In the genomic region with DNA sequence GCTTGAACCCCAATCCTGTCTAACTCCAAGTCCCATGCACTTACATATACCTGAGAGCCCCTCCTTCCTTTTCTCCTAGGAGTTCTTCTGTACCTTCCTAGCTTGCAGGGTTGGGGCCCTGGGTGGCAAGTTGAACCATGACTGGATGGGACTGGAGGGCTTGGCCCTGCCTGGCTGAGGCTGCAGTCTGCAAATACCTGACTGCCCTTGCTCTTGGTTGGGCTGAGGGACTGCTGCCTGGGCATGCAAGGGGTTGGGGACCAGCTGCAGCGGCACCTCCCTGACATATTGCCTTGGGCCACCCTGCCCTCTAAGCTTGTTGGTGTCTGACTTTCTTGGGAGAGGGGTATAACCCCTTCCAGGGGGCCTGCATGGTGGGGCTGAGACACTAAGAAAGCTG, we compare ENCODE assay signal across 20 cellular contexts. TPM values are rescaled to one million over a fixed set of nuclear protein-coding genes. Genes with fewer than 3 reads are reported as not detected.
DNase-seq lines count a peak whose midpoint lies in the region; ATAC-seq and TF ChIP-seq lines count a peak whose summit lies in the region.
"Had no signal": no experiment of that assay in that cellular context is flagged by ENCODE, and none has a peak within 500 bp of the region (broad histone marks: within the 10 kb centered on the region; RNA-seq: fewer than 3 reads in every experiment).

No MANE protein-coding gene starts in this region.

- no peak for TF ChIP-seq CTCF in natural killer cell (IDR thresholded peaks at IDR 0.05)

- H3K4me3 Mint-ChIP-seq in natural killer cell (peak overlapping the region; percentile 40), T-helper 17 cell (peak overlapping the region; percentile 45)
- H3K4me3 Mint-ChIP-seq in natural killer cell treated with Interleukin-12 subunit alpha and Interleukin-12 subunit beta and Interleukin-15 and Interleukin-18, amount 100 ng/mL, for 72 hours, result no peak overlapping the region

- H4K5ac ChIP-seq in mesendoderm (ENCODE audit: low read length), result no peak overlapping the region

- no peak for DNase-seq in natural killer cell
- DNase-seq in natural killer cell treated with Interleukin-12 subunit alpha and Interleukin-12 subunit beta and Interleukin-15 and Interleukin-18, amount 100 ng/mL, for 72 hours (ENCODE audit: low spot score), result no peak
- no peak for DNase-seq in T-helper 17 cell
- no peak for DNase-seq in mesendoderm
- DNase-seq in stimulated activated CD4-positive, alpha-beta T cell treated with anti-CD3 and anti-CD28 coated beads, Interleukin-15, amount 100 ng/mL, for 24 hours, result no peak
- no peak for DNase-seq in DMS153 treated with DMSO at 0.1 percent for 48 hours (lab: John Stamatoyannopoulos, UW; ENCODE audit: unreplicated experiment)
- DNase-seq in NCI-H1417 (lab: John Stamatoyannopoulos, UW), result no peak
- DNase-seq in ureter (ENCODE audit: low spot score), result no peak
- DNase-seq: activated CD4-positive, alpha-beta T cell treated with anti-CD3 and anti-CD28 coated beads, Interleukin-2, amount 50 U/mL, for 4 hours; activated effector memory CD4-positive, alpha-beta T cell treated with Interleukin-2 at 50 U/mL for 16 hours; cortex of kidney; NCI-H2029 treated with DMSO at 0.1 percent for 48 hours; NCI-H510A treated with DMSO at 0.1 percent for 48 hours; nucleus accumbens; sigmoid colon; SJCRH30; stimulated activated CD4-positive, alpha-beta T cell treated with anti-CD3 and anti-CD28 coated beads, Interleukin-4, amount 100 ng/mL, for 1 hour; testis had no signal

- H3K79me2 ChIP-seq in mesendoderm (ENCODE audit: control insufficient read depth, insufficient read depth, low read length), result no peaks in the 10 kb centered on the region

- ATAC-seq in natural killer cell (no peak), T-helper 17 cell (no peak)
- ATAC-seq in natural killer cell treated with Interleukin-12 subunit alpha and Interleukin-12 subunit beta and Interleukin-15 and Interleukin-18, amount 100 ng/mL, for 72 hours, result no peak

- no peak overlapping the region for H3K4me2 ChIP-seq in mesendoderm (ENCODE audit: low read length)

- H3K18ac ChIP-seq in mesendoderm (ENCODE audit: low read length), result no peak overlapping the region

- H3K4me1 Mint-ChIP-seq in natural killer cell (peaks cover 21 to 47% of the 10 kb centered on the region in 2 donors), T-helper 17 cell (peaks cover 21% of the 10 kb centered on the region)
- H3K4me1 Mint-ChIP-seq in natural killer cell treated with Interleukin-12 subunit alpha and Interleukin-12 subunit beta and Interleukin-15 and Interleukin-18, amount 100 ng/mL, for 72 hours (ENCODE audit: low read depth in 2 of 2), result peaks cover 5 to 30% of the 10 kb centered on the region in 2 donors

- intact Hi-C loops in natural killer cell (cut with micrococcal nuclease), result no loop called here

- no peak overlapping the region for H4K8ac ChIP-seq in mesendoderm (ENCODE audit: low read depth, low read length)

- H3K9me3 Mint-ChIP-seq in natural killer cell, result no peaks in the 10 kb centered on the region
- no peaks in the 10 kb centered on the region for H3K9me3 Mint-ChIP-seq in natural killer cell treated with Interleukin-12 subunit alpha and Interleukin-12 subunit beta and Interleukin-15 and Interleukin-18, amount 100 ng/mL, for 72 hours

- H3K27ac Mint-ChIP-seq in natural killer cell (peak overlapping the region in 1 of 2 donors; percentile 54), T-helper 17 cell (peak overlapping the region; percentile 54)
- no peak overlapping the region for H3K27ac Mint-ChIP-seq in natural killer cell treated with Interleukin-12 subunit alpha and Interleukin-12 subunit beta and Interleukin-15 and Interleukin-18, amount 100 ng/mL, for 72 hours

- H2BK5ac ChIP-seq in mesendoderm (ENCODE audit: low read length), result peak overlapping the region; percentile 48

- no peaks in the 10 kb centered on the region for H3K79me1 ChIP-seq in mesendoderm (ENCODE audit: low read length)

- H3K27me3 Mint-ChIP-seq in natural killer cell (ENCODE audit: low read depth in 2 of 2), result no peaks in the 10 kb centered on the region
- H3K27me3 Mint-ChIP-seq in natural killer cell treated with Interleukin-12 subunit alpha and Interleukin-12 subunit beta and Interleukin-15 and Interleukin-18, amount 100 ng/mL, for 72 hours, result no peaks in the 10 kb centered on the region
- no peaks in the 10 kb centered on the region for H3K27me3 Mint-ChIP-seq in T-helper 17 cell

- peak overlapping the region; percentile 54 for H3K56ac ChIP-seq in mesendoderm (ENCODE audit: low read length)

- no peak overlapping the region for H3K4me3 ChIP-seq in mesendoderm (ENCODE audit: low read length)
- H3K4me3 ChIP-seq: lung, sigmoid colon, SJCRH30, testis had no signal

- H2AK5ac ChIP-seq in mesendoderm (ENCODE audit: low read length), result peak overlapping the region; percentile 82

- H3K27me3 ChIP-seq in mesendoderm (ENCODE audit: insufficient read depth, low read length, poor library complexity), result no peaks in the 10 kb centered on the region
- H3K27me3 ChIP-seq: sigmoid colon, SJCRH30, testis had no signal

- H2BK120ac ChIP-seq in mesendoderm (ENCODE audit: low read depth, low read length), result no peak overlapping the region

- peak overlapping the region; percentile 17 for H3K9ac ChIP-seq in mesendoderm (ENCODE audit: low read length)

- no CpG with 5 or more reads among the region's 1 CpG for WGBS in mesendoderm (ENCODE audit: extremely low coverage, insufficient coverage, low lambda C conversion rate)

- H3K4ac ChIP-seq in mesendoderm (ENCODE audit: low read depth, low read length), result no peak overlapping the region

- H3K4me1 ChIP-seq in mesendoderm (ENCODE audit: control insufficient read depth, low read depth, low read length), result peaks cover 9% of the 10 kb centered on the region

- H3K36me3 Mint-ChIP-seq in natural killer cell (no peaks in the 10 kb centered on the region), T-helper 17 cell (ENCODE audit: low read depth) (no peaks in the 10 kb centered on the region)
- no peaks in the 10 kb centered on the region for H3K36me3 Mint-ChIP-seq in natural killer cell treated with Interleukin-12 subunit alpha and Interleukin-12 subunit beta and Interleukin-15 and Interleukin-18, amount 100 ng/mL, for 72 hours

- H3K36me3 ChIP-seq in mesendoderm (ENCODE audit: control insufficient read depth, insufficient read depth, low read length), result no peaks in the 10 kb centered on the region
- H3K36me3 ChIP-seq: sigmoid colon, SJCRH30 had no signal

- peak overlapping the region; percentile 68 for H3K23ac ChIP-seq in mesendoderm (ENCODE audit: low read length)

- no peaks in the 10 kb centered on the region for H3K9me3 ChIP-seq in T-helper 17 cell (ENCODE audit: control insufficient read depth, low read length, poor library complexity, severe bottlenecking)
- H3K9me3 ChIP-seq: sigmoid colon, SJCRH30, testis had no signal

- no peak overlapping the region for H2BK15ac ChIP-seq in mesendoderm (replicated peaks; ENCODE audit: low read depth)

- no peak overlapping the region for H3K27ac ChIP-seq in mesendoderm (ENCODE audit: low read depth, low read length)
- H3K27ac ChIP-seq: sigmoid colon, SJCRH30, testis had no signal

RNA-seq across cellular contexts. Expression of a gene that starts 9.8 kb away (rescaled TPM):
- total RNA-seq in natural killer cell (10 to 100 TPM; 29.1 to 34.7 (median 32.6) TPM), T-helper 17 cell (10 to 100 TPM; 31.6 to 31.8 TPM), ureter (40.4 TPM)
- 10 to 100 TPM; 20.9 to 31.3 TPM for total RNA-seq in natural killer cell treated with Interleukin-12 subunit alpha and Interleukin-12 subunit beta and Interleukin-15 and Interleukin-18, amount 100 ng/mL, for 72 hours
- polyA plus RNA-seq in mesendoderm (2013, experiment 1 of 2), result 10.9 TPM
- polyA plus RNA-seq in mesendoderm (2013, experiment 2 of 2), result 11.3 TPM

RNA-seq across cellular contexts. Expression of a gene that starts 20.2 kb away (rescaled TPM):
- total RNA-seq in natural killer cell (10 to 100 TPM; 15.0 to 65.4 (median 55.4) TPM), T-helper 17 cell (10 to 100 TPM in 1 of 2 donors, 1 to 10 TPM in 1; 4.9 to 14.9 TPM), ureter (10.6 TPM)
- total RNA-seq in natural killer cell treated with Interleukin-12 subunit alpha and Interleukin-12 subunit beta and Interleukin-15 and Interleukin-18, amount 100 ng/mL, for 72 hours, result 1 to 10 TPM; 2.0 to 2.5 TPM
- polyA plus RNA-seq in mesendoderm (2013, experiment 1 of 2), result 0.70 TPM
- polyA plus RNA-seq in mesendoderm (2013, experiment 2 of 2), result 0.63 TPM
- total RNA-seq: glomerular endothelial cell, SJCRH30 had no signal

RNA-seq across cellular contexts. Expression of a gene that starts 27.7 kb away (rescaled TPM):
- total RNA-seq in natural killer cell (10 to 100 TPM; 74.0 to 85.9 (median 77.7) TPM), T-helper 17 cell (10 to 100 TPM; 47.8 to 55.2 TPM), ureter (87.4 TPM)
- total RNA-seq in natural killer cell treated with Interleukin-12 subunit alpha and Interleukin-12 subunit beta and Interleukin-15 and Interleukin-18, amount 100 ng/mL, for 72 hours, result 100 to 1,000 TPM; 175 to 216 TPM
- 136 TPM for polyA plus RNA-seq in mesendoderm (2013, experiment 1 of 2)
- polyA plus RNA-seq in mesendoderm (2013, experiment 2 of 2), result 143 TPM

RNA-seq across cellular contexts. Expression of a gene that starts 46.0 kb away (rescaled TPM):
- under 1 TPM in 2 of 3 donors, not detected in 1; 0.45 to 0.53 TPM for total RNA-seq in natural killer cell
- not detected for total RNA-seq in natural killer cell treated with Interleukin-12 subunit alpha and Interleukin-12 subunit beta and Interleukin-15 and Interleukin-18, amount 100 ng/mL, for 72 hours
- under 1 TPM in 1 of 2 donors, not detected in 1; 0.10 TPM for total RNA-seq in T-helper 17 cell
- not detected for polyA plus RNA-seq in mesendoderm (2013, experiment 1 of 2)
- polyA plus RNA-seq in mesendoderm (2013, experiment 2 of 2), result not detected
- 0.18 TPM for total RNA-seq in ureter
- total RNA-seq: glomerular endothelial cell, sigmoid colon, SJCRH30 had no signal

RNA-seq across cellular contexts. Expression of a gene that starts 50.4 kb away (rescaled TPM):
- 1 to 10 TPM; 1.6 to 2.2 (median 1.7) TPM for total RNA-seq in natural killer cell
- total RNA-seq in natural killer cell treated with Interleukin-12 subunit alpha and Interleukin-12 subunit beta and Interleukin-15 and Interleukin-18, amount 100 ng/mL, for 72 hours, result 1 to 10 TPM; 1.8 to 4.0 TPM
- 1 to 10 TPM; 3.0 to 3.1 TPM for total RNA-seq in T-helper 17 cell
- polyA plus RNA-seq in mesendoderm (2013, experiment 1 of 2), result 0.14 TPM
- 0.28 TPM for polyA plus RNA-seq in mesendoderm (2013, experiment 2 of 2)
- total RNA-seq in ureter, result 0.44 TPM
- total RNA-seq: glomerular endothelial cell had no signal
